In genomic region chr18:36856815-36857214, GRCh38 we compare ENCODE assay signal across 28 cellular contexts. TPM values are rescaled to one million over a fixed set of nuclear protein-coding genes. Genes with fewer than 3 reads are reported as not detected.
DNase-seq lines count a peak whose midpoint lies in the region; ATAC-seq, FAIRE-seq and TF ChIP-seq lines count a peak whose summit lies in the region.
"Had no signal": no experiment of that assay in that cellular context is flagged by ENCODE, and none has a peak within 500 bp of the region (broad histone marks: within the 10 kb centered on the region; RNA-seq: fewer than 3 reads in every experiment).

No MANE protein-coding gene starts in this region.

- H3K27me3 ChIP-seq in body of pancreas = no peaks in the 10 kb centered on the region
- no peaks in the 10 kb centered on the region for H3K27me3 ChIP-seq in lower lobe of right lung (ENCODE audit: low read depth)

- no peak for TF ChIP-seq POLR2A in body of pancreas (IDR thresholded peaks at IDR 0.05)

- H3K4me1 ChIP-seq in body of pancreas (peaks cover 8% of the 10 kb centered on the region), lower lobe of right lung (no peaks in the 10 kb centered on the region)

- H3K4me3 ChIP-seq in body of pancreas (no peak overlapping the region), lower lobe of right lung (no peak overlapping the region)
- H3K4me3 ChIP-seq: SK-N-MC had no signal

- H3K27ac ChIP-seq in body of pancreas = peak overlapping the region in 3 of 4 donors; percentile 15 to 25 (median 24)
- H3K27ac ChIP-seq in lower lobe of right lung = no peak overlapping the region
- H3K27ac ChIP-seq: 22Rv1, C4-2B, RWPE1, SK-N-MC had no signal

- ATAC-seq in body of pancreas (peak; percentile 74), lower lobe of right lung (no peak)
- ATAC-seq: HCT116, Panc1 had no signal

- H3K9me3 ChIP-seq in body of pancreas (no peaks in the 10 kb centered on the region), lower lobe of right lung (peaks cover 7% of the 10 kb centered on the region)

- H3K36me3 ChIP-seq in body of pancreas (replicated peaks in 1 of 2; ENCODE audit: insufficient read depth in 1 of 2, low read depth in 2 of 2) (no peaks in the 10 kb centered on the region), lower lobe of right lung (no peaks in the 10 kb centered on the region)

- 5 to 19% methylated on average over 1 of the region's 1 CpG for WGBS in body of pancreas, 2 donors

- FAIRE-seq in GM19239 (lab: Jason Lieb, UNC) = no peak
- FAIRE-seq: G401.6, HTR-8/SVneo had no signal

- TF ChIP-seq CTCF in body of pancreas (IDR thresholded peaks at IDR 0.05) (no peak), lower lobe of right lung (IDR thresholded peaks at IDR 0.05) (no peak)

- intact Hi-C loops in body of pancreas (cut with DNase I) = no loop called here
- intact Hi-C loops in lower lobe of right lung (cut with DNase I) = no loop called here

- DNase-seq in DMS53 (lab: John Stamatoyannopoulos, UW) (peak; percentile 35), DMS53 treated with DMSO at 0.1 percent for 48 hours (lab: John Stamatoyannopoulos, UW; ENCODE audit: unreplicated experiment) (no peak), body of pancreas (no peak), left kidney (ENCODE audit: low read depth, low spot score) (peak; percentile 15), putamen (ENCODE audit: low spot score) (peak; percentile 6), NCI-H1105 treated with DMSO at 0.1 percent for 48 hours (lab: John Stamatoyannopoulos, UW) (no peak), lower lobe of right lung (no peak), GM19239 (ENCODE audit: insufficient read length, low spot score) (no peak)
- DNase-seq: CD8-positive, alpha-beta memory T cell; DMS153; KG1; MM.1S; NCI-H1417; NCI-H1694; NCI-H2081; NCI-H2171; NCI-H226; NCI-H510A; NCI-H69; SHP77 treated with DMSO at 0.1 percent for 48 hours had no signal

RNA-seq across cellular contexts. Expression of gene KIAA1328, which starts 27.9 kb away (rescaled TPM):
- total RNA-seq in body of pancreas (10 to 100 TPM; 10.9 to 21.8 TPM), lower lobe of right lung (17.8 TPM)

RNA-seq across cellular contexts. Expression of gene TPGS2, which starts 28.0 kb away (rescaled TPM):
- 10 to 100 TPM; 32.2 to 33.9 TPM for total RNA-seq in body of pancreas
- total RNA-seq in lower lobe of right lung = 65.2 TPM

Comparison
In these comparisons a context has a peak if more than half of its experiments do, and no peak if none do; other contexts are left out.
1. DNase-seq: peak in DMS53 (single experiment), left kidney (single experiment) and putamen (single experiment); none in DMS53 treated with DMSO at 0.1 percent for 48 hours (single experiment), body of pancreas (0 of 4), NCI-H1105 treated with DMSO at 0.1 percent for 48 hours (single experiment), lower lobe of right lung (single experiment) and GM19239 (single experiment).